ENCODE assay signal across 7 cellular contexts in the genomic region with DNA sequence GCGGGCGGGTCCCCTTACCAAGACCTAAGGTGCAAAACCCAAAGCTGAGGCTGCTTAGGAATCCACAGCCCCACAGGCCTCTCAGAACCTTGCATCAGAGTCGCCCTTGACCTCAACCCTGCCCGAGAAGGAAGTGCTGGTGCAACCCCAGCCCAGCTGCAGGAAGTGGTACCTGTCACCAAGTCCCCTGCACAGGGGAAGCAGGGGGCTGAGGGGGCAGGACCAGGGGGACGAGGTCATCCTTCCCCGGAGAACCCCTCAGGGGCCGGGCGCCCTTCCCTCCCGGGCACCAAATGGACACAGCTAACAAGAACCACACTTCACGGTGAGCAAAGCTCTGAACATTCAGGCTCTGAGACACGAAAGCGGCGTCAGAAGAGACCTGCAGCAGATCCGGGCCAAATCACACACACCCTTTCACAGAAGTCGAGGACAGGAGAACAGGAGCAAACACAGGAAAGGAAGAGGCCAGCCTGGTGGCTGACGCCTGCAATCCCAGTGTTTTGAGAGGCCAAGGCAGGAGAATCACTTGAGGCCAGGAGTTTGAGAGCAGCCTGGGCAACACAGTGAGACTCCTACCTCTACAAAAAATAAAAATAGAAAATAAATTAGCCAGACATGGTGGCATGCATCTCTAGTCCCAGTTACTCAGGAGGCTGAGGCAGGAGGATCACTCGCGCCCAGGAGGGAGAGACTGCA. TPM values are rescaled to one million over a fixed set of nuclear protein-coding genes. Genes with fewer than 3 reads are reported as not detected.
DNase-seq lines count a peak whose midpoint lies in the region; ATAC-seq lines count a peak whose summit lies in the region.

No MANE protein-coding gene starts in this region.

- H3K27ac Mint-ChIP-seq in central memory CD8-positive, alpha-beta T cell (ENCODE audit: low read depth), result peak overlapping the region; percentile 89

- ATAC-seq in GM21529 (IDR thresholded peaks at IDR 0.05; ENCODE audit: unreplicated experiment), result peak; percentile 69
- ATAC-seq in central memory CD8-positive, alpha-beta T cell (replicated peaks; ENCODE audit: extremely low read depth, poor library complexity, severe bottlenecking), result peak; percentile 66
- ATAC-seq in stimulated activated naive CD8-positive, alpha-beta T cell treated with anti-CD3 and anti-CD28 coated beads, Interleukin-15, Interleukin-2, amounts not matched to agents 100 U/mL and 50 U/mL, for 24 hours, result peak; percentile 70

- H3K9me3 Mint-ChIP-seq in central memory CD8-positive, alpha-beta T cell, result no peaks in the 10 kb centered on the region

- peaks cover 46% of the 10 kb centered on the region for H3K36me3 Mint-ChIP-seq in central memory CD8-positive, alpha-beta T cell (ENCODE audit: insufficient read depth)

- peak overlapping the region; percentile 93 for H3K4me3 Mint-ChIP-seq in central memory CD8-positive, alpha-beta T cell

- H3K27me3 Mint-ChIP-seq in central memory CD8-positive, alpha-beta T cell, result no peaks in the 10 kb centered on the region

- peak; percentile 47 for DNase-seq in RPMI8226
- peak; percentile 50 to 51 for DNase-seq in central memory CD8-positive, alpha-beta T cell (ENCODE audit: low spot score in 2 of 2)
- peak; percentile 74 for DNase-seq in stimulated activated naive CD8-positive, alpha-beta T cell treated with anti-CD3 and anti-CD28 coated beads, Interleukin-15, Interleukin-2, amounts not matched to agents 100 U/mL and 50 U/mL, for 24 hours
- no peak for DNase-seq in A172 (ENCODE audit: low spot score)
- no peak for DNase-seq in G401 (ENCODE audit: low spot score)
- DNase-seq in kidney tubule cell (ENCODE audit: low spot score), result no peak

- peaks cover 85% of the 10 kb centered on the region for H3K4me1 Mint-ChIP-seq in central memory CD8-positive, alpha-beta T cell

- in situ Hi-C loops in G401 (cut with HindIII; ENCODE audit: low sequenced_read_pairs), result no loop called here

RNA-seq across cellular contexts. Expression of a gene that starts 6.4 kb away (rescaled TPM):
- 0.19 and 1.2 TPM in 2 replicates for total RNA-seq in A172 (2014; rRNA removed; shearing (Covaris generic))
- not detected in 2 replicates for total RNA-seq in G401 (2014; rRNA removed; shearing (Covaris generic))

RNA-seq across cellular contexts. Expression of a gene that starts 25.5 kb away (rescaled TPM):
- total RNA-seq in A172 (2014; rRNA removed; shearing (Covaris generic)), result 33.6 and 42.6 TPM in 2 replicates
- 48.2 and 77.4 TPM in 2 replicates for total RNA-seq in G401 (2014; rRNA removed; shearing (Covaris generic))

RNA-seq across cellular contexts. Expression of a gene that starts 40.8 kb away (rescaled TPM):
- 637 and 713 TPM in 2 replicates for total RNA-seq in A172 (2014; rRNA removed; shearing (Covaris generic))
- total RNA-seq in G401 (2014; rRNA removed; shearing (Covaris generic)), result 172 and 243 TPM in 2 replicates

Comparison
In these comparisons a context has a peak if more than half of its experiments do, and no peak if none do; other contexts are left out.
1. DNase-seq: peak in RPMI8226 (single experiment), central memory CD8-positive, alpha-beta T cell (2 of 2) and stimulated activated naive CD8-positive, alpha-beta T cell treated with anti-CD3 and anti-CD28 coated beads, Interleukin-15, Interleukin-2, amounts not matched to agents 100 U/mL and 50 U/mL, for 24 hours (single experiment); none in A172 (single experiment), G401 (single experiment) and kidney tubule cell (single experiment).
2. Peak in every context shown above with its lines, with median percentiles within 50 percentile points of each other: ATAC-seq.